In genomic region chr3:183490653-183491052, GRCh38 we compare ENCODE assay signal across 8 cellular contexts.
A peak's percentile ranks its signal among the peaks of the same experiment; 100 is the strongest.
DNase-seq lines count a peak whose midpoint lies in the region; TF ChIP-seq lines count a peak whose summit lies in the region.

No MANE protein-coding gene starts in this region.

- peaks cover 12% of the 10 kb centered on the region; the same call in 1 of the 2 replicates for H3F3A ChIP-seq in PC-9 (ENCODE audit: insufficient read depth, low read depth)

- in situ Hi-C loops in ACHN (cut with HindIII; ENCODE audit: low pct_ligation_motif_present, low pct_unique_long_range_greater_than_20kb, low sequenced_read_pairs), result loop anchor here (25.0 kb wide), 1 partner anchor 322 kb away; no protein-coding TSS in a partner anchor

- H3K4me1 Mint-ChIP-seq in nephron progenitor cell, result peaks cover 17% of the 10 kb centered on the region

- no peaks in the 10 kb centered on the region for H3K36me3 ChIP-seq in HUES48 (ENCODE audit: control insufficient read depth, insufficient read depth, low read length)
- no peaks in the 10 kb centered on the region for H3K36me3 ChIP-seq in PC-9 (ENCODE audit: low read depth)
- H3K36me3 ChIP-seq in spleen, result peaks cover 0 to 62% (median 27%) of the 10 kb centered on the region in 6 donors

- WGBS in spleen, 5 donors, result 56 to 71% (median 61%) methylated on average over 6 of the region's 6 CpGs

- H3K79me2 ChIP-seq in PC-9 (ENCODE audit: low read depth), result no peaks in the 10 kb centered on the region

- H3K4me1 ChIP-seq in HUES48 (ENCODE audit: control insufficient read depth, insufficient read depth, low read length) (peaks cover 24% of the 10 kb centered on the region), PC-9 (replicated peaks; ENCODE audit: insufficient read depth) (peaks cover 27% of the 10 kb centered on the region), spleen (peaks cover 0 to 4% (median 0%) of the 10 kb centered on the region in 6 donors)

- H3K4me3 Mint-ChIP-seq in nephron progenitor cell, result no peak overlapping the region

- BruUV-seq in PC-9 (replicated peaks; lab: Mats Ljungman, UMichigan), result no TSS peak

- H2AFZ ChIP-seq in PC-9, result no peak overlapping the region

- no peak overlapping the region for H3K27ac Mint-ChIP-seq in nephron progenitor cell

- peaks cover 10% of the 10 kb centered on the region for H3K27me3 Mint-ChIP-seq in nephron progenitor cell (ENCODE audit: low read depth, poor library complexity)

- TF ChIP-seq POLR2A in spleen (IDR thresholded peaks at IDR 0.05), result no peak

- peak overlapping the region; percentile 63 for H3K27ac ChIP-seq in HUES48 (ENCODE audit: low read depth, low read length)
- peak overlapping the region; percentile 50 for H3K27ac ChIP-seq in PC-9
- no peak overlapping the region for H3K27ac ChIP-seq in spleen

- CTCF ChIA-PET in PC-9 (lab: Charles Lee), result interaction anchor here (0.6 kb wide), 1 partner anchor 274 kb away, joined by 3 read pairs; no protein-coding TSS in a partner anchor

- H3K9me2 ChIP-seq in PC-9 (ENCODE audit: insufficient read depth), result no peaks in the 10 kb centered on the region

- H3K9me3 Mint-ChIP-seq in nephron progenitor cell, result no peaks in the 10 kb centered on the region

- H3K4me3 ChIP-seq in HUES48 (ENCODE audit: low read depth, low read length), result no peak overlapping the region
- H3K4me3 ChIP-seq in PC-9, result no peak overlapping the region
- H3K4me3 ChIP-seq in spleen, result no peak overlapping the region

- H3K27me3 ChIP-seq in HUES48 (ENCODE audit: control insufficient read depth, insufficient read depth, low read length) (no peaks in the 10 kb centered on the region), PC-9 (ENCODE audit: insufficient read depth, low read depth) (no peaks in the 10 kb centered on the region), spleen (replicated peaks in 1 of 7) (no peaks in the 10 kb centered on the region)

- no peaks in the 10 kb centered on the region for H3K9me3 ChIP-seq in HUES48 (ENCODE audit: control insufficient read depth, insufficient read depth, low read length)
- no peaks in the 10 kb centered on the region for H3K9me3 ChIP-seq in PC-9 (ENCODE audit: insufficient read depth, low read depth)
- H3K9me3 ChIP-seq in spleen, result no peaks in the 10 kb centered on the region

- H3K9ac ChIP-seq in HUES48 (ENCODE audit: low read depth, low read length), result no peak overlapping the region

- intact Hi-C loops in PC-9 (cut with micrococcal nuclease; ENCODE audit: unreplicated experiment), result no loop called here
- intact Hi-C loops in spleen (cut with DNase I; ENCODE audit: low total_unique reads), result no loop called here

- no peaks in the 10 kb centered on the region for H3K36me3 Mint-ChIP-seq in nephron progenitor cell (ENCODE audit: low read depth)

- TF ChIP-seq CTCF in PC-9 (conservative IDR thresholded peaks at IDR 0.05) (no peak), spleen (IDR thresholded peaks at IDR 0.05 in 8 of 11, conservative IDR thresholded peaks at IDR 0.05 in 3 of 11) (no peak), nephron progenitor cell (IDR thresholded peaks at IDR 0.05) (no peak)

- DNase-seq in ACHN, result peak; percentile 39
- peak; percentile 80 to 97 for DNase-seq in PC-9
- peak; percentile 30 for DNase-seq in iPS-NIHi11 (ENCODE audit: low spot score)
- DNase-seq in spleen, result no peak
- DNase-seq in nephron progenitor cell, result no peak
- DNase-seq in MV-4-11 (lab: John Stamatoyannopoulos, UW), result no peak
- DNase-seq in KG1 (lab: John Stamatoyannopoulos, UW), result no peak

- peak overlapping the region; percentile 14 for H3K4me2 ChIP-seq in PC-9

- no peaks in the 10 kb centered on the region for H4K20me1 ChIP-seq in PC-9 (ENCODE audit: insufficient read depth)

- POLR2A ChIA-PET in PC-9 (lab: Charles Lee; ENCODE audit: unreplicated experiment), result no interaction called here

Comparison
In these comparisons a context has a peak if more than half of its experiments do, and no peak if none do; other contexts are left out.
1. DNase-seq: peak in ACHN (single experiment), PC-9 (2 of 2) and iPS-NIHi11 (single experiment); none in spleen (single experiment), nephron progenitor cell (single experiment), MV-4-11 (single experiment) and KG1 (single experiment).
2. H3K27ac ChIP-seq: peak in HUES48 (single experiment) and PC-9 (single experiment); none in spleen (0 of 8).